In genomic region chrX:15151267-15152196, GRCh38 we compare ENCODE assay signal across 7 cellular contexts.
DNase-seq lines count a peak whose midpoint lies in the region; ATAC-seq and FAIRE-seq lines count a peak whose summit lies in the region.

No MANE protein-coding gene starts in this region.

- ATAC-seq in HG03025 (IDR thresholded peaks at IDR 0.05; ENCODE audit: low FRiP score, unreplicated experiment) = peak; percentile 70

- FAIRE-seq in GM19239 (lab: Jason Lieb, UNC) = peak; percentile 96

- DNase-seq in GM19239 (ENCODE audit: insufficient read length, low spot score) (no peak), SW480 (ENCODE audit: low spot score) (no peak), HUDEP-2 (lab: John Stamatoyannopoulos, UW; ENCODE audit: unreplicated experiment in 76 of 76) (no peak), DMS79 treated with DMSO at 0.1 percent for 48 hours (lab: John Stamatoyannopoulos, UW) (no peak)
- peak; percentile 41 for DNase-seq in activated CD8-positive, alpha-beta memory T cell treated with anti-CD3 and anti-CD28 coated beads, Interleukin-2, amount 50 U/mL, for 4 hours
- peak; percentile 7 to 27 (median 19) for DNase-seq in stimulated activated CD4-positive, alpha-beta T cell treated with anti-CD3 and anti-CD28 coated beads, TNF-alpha, amount 100 ng/mL, for 4 hours (ENCODE audit: low read depth in 3 of 3)

Comparison
In these comparisons a context has a peak if more than half of its experiments do, and no peak if none do; other contexts are left out.
1. DNase-seq: peak in activated CD8-positive, alpha-beta memory T cell treated with anti-CD3 and anti-CD28 coated beads, Interleukin-2, amount 50 U/mL, for 4 hours (single experiment) and stimulated activated CD4-positive, alpha-beta T cell treated with anti-CD3 and anti-CD28 coated beads, TNF-alpha, amount 100 ng/mL, for 4 hours (3 of 3); none in GM19239 (single experiment), SW480 (single experiment), HUDEP-2 (0 of 76) and DMS79 treated with DMSO at 0.1 percent for 48 hours (single experiment).